ENCODE assay signal across 8 cellular contexts in genomic region chr2:200713704-200714064, GRCh38.
A peak's percentile ranks its signal among the peaks of the same experiment; 100 is the strongest.
DNase-seq lines count a peak whose midpoint lies in the region; ATAC-seq lines count a peak whose summit lies in the region.

No MANE protein-coding gene starts in this region.

- H3K9me3 Mint-ChIP-seq in stimulated activated effector memory CD8-positive, alpha-beta T cell treated with anti-CD3 and anti-CD28 coated beads, Interleukin-12 subunit alpha, Interleukin-12 subunit beta, amount 100 ng/mL, for 72 hours, result no peaks in the 10 kb centered on the region

- no peak for ATAC-seq in stimulated activated effector memory CD8-positive, alpha-beta T cell treated with anti-CD3 and anti-CD28 coated beads, Interleukin-12 subunit alpha, Interleukin-12 subunit beta, amount 100 ng/mL, for 72 hours
- ATAC-seq in HG02938 (IDR thresholded peaks at IDR 0.05; ENCODE audit: unreplicated experiment), result no peak

- H3K27me3 ChIP-seq in HUES6 (ENCODE audit: control insufficient read depth, insufficient read depth, low read length), result no peaks in the 10 kb centered on the region
- no peaks in the 10 kb centered on the region for H3K27me3 ChIP-seq in iPS-20b (ENCODE audit: insufficient read depth, low read length)

- H3K9ac ChIP-seq in HUES6 (ENCODE audit: low read length) (no peak overlapping the region), iPS-20b (ENCODE audit: low read depth, low read length) (peak overlapping the region; percentile 52; the same call in 1 of the 2 replicates)

- H3K27ac Mint-ChIP-seq in stimulated activated effector memory CD8-positive, alpha-beta T cell treated with anti-CD3 and anti-CD28 coated beads, Interleukin-12 subunit alpha, Interleukin-12 subunit beta, amount 100 ng/mL, for 72 hours, result peak overlapping the region; percentile 99

- no peak overlapping the region for H3K27ac ChIP-seq in HUES6 (ENCODE audit: low read depth, low read length)
- no peak overlapping the region for H3K27ac ChIP-seq in iPS-20b (ENCODE audit: low read length)

- H3K4me3 Mint-ChIP-seq in stimulated activated effector memory CD8-positive, alpha-beta T cell treated with anti-CD3 and anti-CD28 coated beads, Interleukin-12 subunit alpha, Interleukin-12 subunit beta, amount 100 ng/mL, for 72 hours, result peak overlapping the region; percentile 62

- peaks cover 6% of the 10 kb centered on the region for H3K4me1 ChIP-seq in HUES6 (ENCODE audit: control insufficient read depth, insufficient read depth, low read length)
- no peaks in the 10 kb centered on the region; the same call in 1 of the 2 replicates for H3K4me1 ChIP-seq in iPS-20b (ENCODE audit: insufficient read depth, low read length)

- no peaks in the 10 kb centered on the region for H3K9me3 ChIP-seq in HUES6 (ENCODE audit: control insufficient read depth, insufficient read depth, low read depth, low read length)
- H3K9me3 ChIP-seq in iPS-20b (ENCODE audit: insufficient read depth, low read depth, low read length), result no peaks in the 10 kb centered on the region

- H3K4me1 Mint-ChIP-seq in stimulated activated effector memory CD8-positive, alpha-beta T cell treated with anti-CD3 and anti-CD28 coated beads, Interleukin-12 subunit alpha, Interleukin-12 subunit beta, amount 100 ng/mL, for 72 hours, result peaks cover 48% of the 10 kb centered on the region

- H3K4me3 ChIP-seq in HUES6 (ENCODE audit: low read depth, low read length) (0 out of 2 replicates have a peak overlapping the region, but pooled peaks have one; percentile 48), iPS-20b (ENCODE audit: low read length) (peak overlapping the region; percentile 62)

- H3K36me3 ChIP-seq in HUES6 (ENCODE audit: control insufficient read depth, insufficient read depth, low read length), result no peaks in the 10 kb centered on the region
- H3K36me3 ChIP-seq in iPS-20b (ENCODE audit: insufficient read depth, low read depth, low read length), result no peaks in the 10 kb centered on the region

- DNase-seq in activated CD8-positive, alpha-beta memory T cell treated with anti-CD3 and anti-CD28 coated beads, Interleukin-2, amount 50 U/mL, for 48 hours, result peak; percentile 73
- peak; percentile 27 to 62 for DNase-seq in stimulated activated effector memory CD8-positive, alpha-beta T cell treated with anti-CD3 and anti-CD28 coated beads, Interleukin-12 subunit alpha, Interleukin-12 subunit beta, amount 100 ng/mL, for 72 hours (ENCODE audit: low spot score in 2 of 2)
- DNase-seq in AG08396 (ENCODE audit: low spot score) (no peak), NCI-H524 treated with DMSO at 0.1 percent for 48 hours (lab: John Stamatoyannopoulos, UW) (no peak), middle frontal gyrus (ENCODE audit: extremely low spot score, low spot score) (no peak)

- H3K36me3 Mint-ChIP-seq in stimulated activated effector memory CD8-positive, alpha-beta T cell treated with anti-CD3 and anti-CD28 coated beads, Interleukin-12 subunit alpha, Interleukin-12 subunit beta, amount 100 ng/mL, for 72 hours, result peaks cover 8% of the 10 kb centered on the region

Comparison
In these comparisons a context has a peak if more than half of its experiments do, and no peak if none do; other contexts are left out.
1. DNase-seq: peak in activated CD8-positive, alpha-beta memory T cell treated with anti-CD3 and anti-CD28 coated beads, Interleukin-2, amount 50 U/mL, for 48 hours (single experiment) and stimulated activated effector memory CD8-positive, alpha-beta T cell treated with anti-CD3 and anti-CD28 coated beads, Interleukin-12 subunit alpha, Interleukin-12 subunit beta, amount 100 ng/mL, for 72 hours (2 of 2); none in AG08396 (single experiment), NCI-H524 treated with DMSO at 0.1 percent for 48 hours (single experiment) and middle frontal gyrus (single experiment).